In the genomic region with DNA sequence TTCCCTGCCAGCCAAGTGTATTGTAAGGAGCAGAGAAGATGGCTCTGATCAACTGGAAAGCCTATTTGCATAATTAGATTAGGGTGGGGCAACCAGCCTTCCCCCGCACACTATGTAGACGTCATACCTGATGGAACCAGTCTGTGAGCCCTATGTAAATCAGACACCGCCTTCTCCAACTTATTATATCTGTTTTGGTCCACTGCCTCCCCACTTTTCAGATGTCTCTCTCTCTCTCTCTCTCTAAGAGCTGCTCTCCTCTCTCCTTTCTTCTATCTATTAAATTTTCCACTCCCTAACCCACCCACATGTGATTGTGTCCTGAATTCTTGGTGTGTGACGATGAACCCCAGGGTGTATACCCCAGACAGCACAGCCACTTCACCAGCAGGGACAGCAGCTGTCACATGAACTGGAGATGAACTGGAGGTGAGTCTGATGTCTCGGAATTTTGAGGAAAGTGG, we compare ENCODE assay signal across 16 cellular contexts.
DNase-seq lines count a peak whose midpoint lies in the region; ATAC-seq and TF ChIP-seq lines count a peak whose summit lies in the region.
"Had no signal": no experiment of that assay in that cellular context is flagged by ENCODE, and none has a peak within 500 bp of the region (broad histone marks: within the 10 kb centered on the region; RNA-seq: fewer than 3 reads in every experiment).

No MANE protein-coding gene starts in this region.

- intact Hi-C loops in right cardiac atrium (cut with DNase I) = no loop called here
- intact Hi-C loops in left ventricle myocardium superior (cut with micrococcal nuclease) = no loop called here

- DNase-seq in right cardiac atrium (no peak), left ventricle myocardium superior (no peak), SJSA1 (ENCODE audit: low read depth in 1 of 2, low spot score in 2 of 2) (peak; percentile 100), fibroblast of mammary gland (ENCODE audit: low read depth) (peak; percentile 70), NCI-H2029 treated with DMSO at 0.1 percent for 48 hours (lab: John Stamatoyannopoulos, UW) (no peak), T-helper 1 cell (no peak)
- DNase-seq in stimulated activated naive B cell treated with anti-CD40 and anti-IgM and Interleukin-4, amounts not matched to agents 10 μg/mL and 1 μg/mL and 100 μg/mL, for 72 hours = no peak
- DNase-seq: ACHN; activated CD4-positive, alpha-beta T cell treated with anti-CD3 and anti-CD28 coated beads, Interleukin-2, amount 10 ng/mL, durations not matched to agents 24 days and 14 days; central memory CD4-positive, alpha-beta T cell; DMS79; naive thymus-derived CD4-positive, alpha-beta T cell; NCI-H748 treated with DMSO at 0.1 percent for 48 hours; transverse colon had no signal

- ATAC-seq in right cardiac atrium (peak; percentile 56 to 72), left ventricle myocardium superior (no peak), HG02981 (IDR thresholded peaks at IDR 0.05; ENCODE audit: unreplicated experiment) (no peak)
- ATAC-seq in stimulated activated naive B cell treated with anti-CD40 and anti-IgM and Interleukin-4, amounts not matched to agents 10 μg/mL and 1 μg/mL and 100 μg/mL, for 72 hours (replicated peaks) = no peak
- ATAC-seq: naive thymus-derived CD4-positive, alpha-beta T cell had no signal

- H3K9me3 Mint-ChIP-seq in stimulated activated naive B cell treated with anti-CD40 and anti-IgM and Interleukin-4, amounts not matched to agents 10 μg/mL and 1 μg/mL and 100 μg/mL, for 72 hours = no peaks in the 10 kb centered on the region
- H3K9me3 Mint-ChIP-seq: activated CD4-positive, alpha-beta T cell treated with anti-CD3 and anti-CD28 coated beads, Interleukin-2, amount 10 ng/mL, durations not matched to agents 24 days and 14 days; naive thymus-derived CD4-positive, alpha-beta T cell had no signal

- H3K4me3 Mint-ChIP-seq in stimulated activated naive B cell treated with anti-CD40 and anti-IgM and Interleukin-4, amounts not matched to agents 10 μg/mL and 1 μg/mL and 100 μg/mL, for 72 hours = no peak overlapping the region
- H3K4me3 Mint-ChIP-seq: activated CD4-positive, alpha-beta T cell treated with anti-CD3 and anti-CD28 coated beads, Interleukin-2, amount 10 ng/mL, durations not matched to agents 24 days and 14 days; naive thymus-derived CD4-positive, alpha-beta T cell had no signal

- no peaks in the 10 kb centered on the region for H3K4me1 Mint-ChIP-seq in stimulated activated naive B cell treated with anti-CD40 and anti-IgM and Interleukin-4, amounts not matched to agents 10 μg/mL and 1 μg/mL and 100 μg/mL, for 72 hours
- H3K4me1 Mint-ChIP-seq: activated CD4-positive, alpha-beta T cell treated with anti-CD3 and anti-CD28 coated beads, Interleukin-2, amount 10 ng/mL, durations not matched to agents 24 days and 14 days; naive thymus-derived CD4-positive, alpha-beta T cell had no signal

- H3K27me3 Mint-ChIP-seq in stimulated activated naive B cell treated with anti-CD40 and anti-IgM and Interleukin-4, amounts not matched to agents 10 μg/mL and 1 μg/mL and 100 μg/mL, for 72 hours = no peaks in the 10 kb centered on the region
- H3K27me3 Mint-ChIP-seq: activated CD4-positive, alpha-beta T cell treated with anti-CD3 and anti-CD28 coated beads, Interleukin-2, amount 10 ng/mL, durations not matched to agents 24 days and 14 days had no signal

- H3K9me3 ChIP-seq in right cardiac atrium (ENCODE audit: control insufficient read depth, low read length) (no peaks in the 10 kb centered on the region), SJSA1 (replicated peaks) (no peaks in the 10 kb centered on the region)
- H3K9me3 ChIP-seq: esophagus muscularis mucosa, transverse colon had no signal

- no peak for TF ChIP-seq CTCF in fibroblast of mammary gland (conservative IDR thresholded peaks at IDR 0.05; ENCODE audit: control insufficient read depth, insufficient read depth, low read depth, low read length)

- H3K27me3 ChIP-seq in right cardiac atrium (ENCODE audit: control insufficient read depth, insufficient read depth) (no peaks in the 10 kb centered on the region), SJSA1 (replicated peaks) (no peaks in the 10 kb centered on the region)
- H3K27me3 ChIP-seq: esophagus muscularis mucosa, transverse colon had no signal

- H3K27ac Mint-ChIP-seq in stimulated activated naive B cell treated with anti-CD40 and anti-IgM and Interleukin-4, amounts not matched to agents 10 μg/mL and 1 μg/mL and 100 μg/mL, for 72 hours = no peak overlapping the region
- H3K27ac Mint-ChIP-seq: activated CD4-positive, alpha-beta T cell treated with anti-CD3 and anti-CD28 coated beads, Interleukin-2, amount 10 ng/mL, durations not matched to agents 24 days and 14 days; naive thymus-derived CD4-positive, alpha-beta T cell had no signal

- no peaks in the 10 kb centered on the region for H3K36me3 Mint-ChIP-seq in stimulated activated naive B cell treated with anti-CD40 and anti-IgM and Interleukin-4, amounts not matched to agents 10 μg/mL and 1 μg/mL and 100 μg/mL, for 72 hours
- H3K36me3 Mint-ChIP-seq: naive thymus-derived CD4-positive, alpha-beta T cell had no signal

- H3K27ac ChIP-seq in right cardiac atrium (ENCODE audit: low read length) (no peak overlapping the region), SJSA1 (peak overlapping the region; percentile 90)
- H3K27ac ChIP-seq: esophagus muscularis mucosa, transverse colon had no signal

- WGBS in right cardiac atrium = 86% methylated on average over 5 of the region's 5 CpGs

- H3K4me3 ChIP-seq in right cardiac atrium (ENCODE audit: low read length) (no peak overlapping the region), SJSA1 (peak overlapping the region; percentile 44), fibroblast of mammary gland (ENCODE audit: control insufficient read depth, low read depth, low read length) (peak overlapping the region; percentile 39)
- H3K4me3 ChIP-seq: esophagus muscularis mucosa, transverse colon had no signal

- H3K4me1 ChIP-seq in right cardiac atrium (ENCODE audit: control insufficient read depth, insufficient read depth, low read length) (no peaks in the 10 kb centered on the region), SJSA1 (replicated peaks) (peaks cover 57% of the 10 kb centered on the region)
- H3K4me1 ChIP-seq: transverse colon had no signal

- H3K36me3 ChIP-seq in SJSA1 = peaks cover 83% of the 10 kb centered on the region
- H3K36me3 ChIP-seq: esophagus muscularis mucosa, transverse colon had no signal

Comparison
In these comparisons a context has a peak if more than half of its experiments do, and no peak if none do; other contexts are left out.
1. ATAC-seq: peak in right cardiac atrium (2 of 2); none in left ventricle myocardium superior (single experiment), stimulated activated naive B cell treated with anti-CD40 and anti-IgM and Interleukin-4, amounts not matched to agents 10 μg/mL and 1 μg/mL and 100 μg/mL, for 72 hours (0 of 2) and HG02981 (single experiment).
2. DNase-seq: peak in SJSA1 (2 of 2) and fibroblast of mammary gland (single experiment); none in right cardiac atrium (0 of 3), left ventricle myocardium superior (single experiment), NCI-H2029 treated with DMSO at 0.1 percent for 48 hours (single experiment), stimulated activated naive B cell treated with anti-CD40 and anti-IgM and Interleukin-4, amounts not matched to agents 10 μg/mL and 1 μg/mL and 100 μg/mL, for 72 hours (single experiment) and T-helper 1 cell (0 of 5).